24 cellular contexts compared by ENCODE assay signal in genomic region chr1:170535418-170535817, GRCh38.
"Had no signal": no experiment of that assay in that cellular context is flagged by ENCODE, and none has a peak within 500 bp of the region (broad histone marks: within the 10 kb centered on the region; RNA-seq: fewer than 3 reads in every experiment).

No MANE protein-coding gene starts in this region.

- H3K27me3 Mint-ChIP-seq: activated CD4-positive, alpha-beta T cell treated with anti-CD3 and anti-CD28 coated beads, Interleukin-2, amount 10 ng/mL, durations not matched to agents 24 days and 14 days; activated CD8-positive, alpha-beta T cell treated with anti-CD3 and anti-CD28 coated beads for 36 hours; activated naive CD4-positive, alpha-beta T cell treated with anti-CD3 and anti-CD28 coated beads, Interleukin-2, amount 50 U/mL, for 24 hours; activated T-helper 17 cell treated with anti-CD3 and anti-CD28 coated beads, Interleukin-2, amount 50 U/mL, for 72 hours had no signal

- H3K27ac ChIP-seq: brain microvascular endothelial cell, SJCRH30, SK-N-MC had no signal

- ATAC-seq: activated CD8-positive, alpha-beta T cell treated with anti-CD3 and anti-CD28 coated beads for 36 hours; activated T-cell treated with anti-CD3 and anti-CD28 coated beads, Interleukin-2, amount 50 U/mL, for 72 hours; activated T-helper 17 cell treated with anti-CD3 and anti-CD28 coated beads, Interleukin-2, amount 50 U/mL, for 72 hours; Panc1 had no signal

- H3K9me3 ChIP-seq: SJCRH30 had no signal

- H3K9me3 Mint-ChIP-seq: activated CD4-positive, alpha-beta T cell treated with anti-CD3 and anti-CD28 coated beads, Interleukin-2, amount 10 ng/mL, durations not matched to agents 24 days and 14 days; activated CD8-positive, alpha-beta T cell treated with anti-CD3 and anti-CD28 coated beads for 36 hours; activated naive CD4-positive, alpha-beta T cell treated with anti-CD3 and anti-CD28 coated beads, Interleukin-2, amount 50 U/mL, for 24 hours; activated T-cell treated with anti-CD3 and anti-CD28 coated beads, Interleukin-2, amount 50 U/mL, for 72 hours; activated T-helper 17 cell treated with anti-CD3 and anti-CD28 coated beads, Interleukin-2, amount 50 U/mL, for 72 hours had no signal

- H3K4me1 ChIP-seq: SJCRH30 had no signal

- H3K4me3 Mint-ChIP-seq: activated CD4-positive, alpha-beta T cell treated with anti-CD3 and anti-CD28 coated beads, Interleukin-2, amount 10 ng/mL, durations not matched to agents 24 days and 14 days; activated CD8-positive, alpha-beta T cell treated with anti-CD3 and anti-CD28 coated beads for 36 hours; activated naive CD4-positive, alpha-beta T cell treated with anti-CD3 and anti-CD28 coated beads, Interleukin-2, amount 50 U/mL, for 24 hours; activated T-helper 17 cell treated with anti-CD3 and anti-CD28 coated beads, Interleukin-2, amount 50 U/mL, for 72 hours had no signal

- H3K27ac Mint-ChIP-seq: activated CD4-positive, alpha-beta T cell treated with anti-CD3 and anti-CD28 coated beads, Interleukin-2, amount 10 ng/mL, durations not matched to agents 24 days and 14 days; activated CD8-positive, alpha-beta T cell treated with anti-CD3 and anti-CD28 coated beads for 36 hours; activated T-helper 17 cell treated with anti-CD3 and anti-CD28 coated beads, Interleukin-2, amount 50 U/mL, for 72 hours had no signal

- H3K27me3 ChIP-seq: brain microvascular endothelial cell, SJCRH30 had no signal

- DNase-seq: activated CD4-positive, alpha-beta T cell treated with anti-CD3 and anti-CD28 coated beads, Interleukin-2, amount 10 ng/mL, durations not matched to agents 24 days and 14 days; activated CD4-positive, alpha-beta T cell treated with anti-CD3 and anti-CD28 coated beads, Interleukin-2, amount 50 U/mL, for 4 hours; activated CD8-positive, alpha-beta T cell treated with anti-CD3 and anti-CD28 coated beads for 36 hours; activated effector memory CD4-positive, alpha-beta T cell treated with anti-CD3 and anti-CD28 coated beads, Interleukin-2, amount 50 U/mL, for 16 hours; activated naive CD4-positive, alpha-beta T cell; activated T-cell treated with anti-CD3 and anti-CD28 coated beads, Interleukin-2, amount 50 U/mL, for 1 hour; activated T-cell treated with anti-CD3 and anti-CD28 coated beads, Interleukin-2, amount 50 U/mL, for 72 hours; amniotic stem cell; aorta; brain microvascular endothelial cell; central memory CD4-positive, alpha-beta T cell; KG1; NCI-H1105; NCI-H1436 treated with DMSO at 0.1 percent for 48 hours; NCI-H1694 treated with DMSO at 0.1 percent for 48 hours; NCI-H2029; NCI-H345; NCI-H524 treated with DMSO at 0.1 percent for 48 hours; SHP77; SJCRH30 had no signal

- H3K4me3 ChIP-seq: SJCRH30, SK-N-MC had no signal
